In genomic region chr17:40346768-40347154, GRCh38 we compare ENCODE assay signal across 1 cellular context.
TF ChIP-seq lines count a peak whose summit lies in the region.

No MANE protein-coding gene starts in this region.

TF ChIP-seq in SK-N-SH treated with all-trans-retinoic acid at 6 μM for 48 hours, 23 proteins besides CTCF, POLR2A, EP300 and RAD21 (continued from another document):
- TF ChIP-seq TSHZ2 (CRISPR knock-in tag; IDR thresholded peaks at IDR 0.05): no peak
- TF ChIP-seq ZC3H10 (CRISPR knock-in tag; IDR thresholded peaks at IDR 0.05): no peak
- TF ChIP-seq ZNF8 (CRISPR knock-in tag; IDR thresholded peaks at IDR 0.05): no peak
- TF ChIP-seq ZFP3 (CRISPR knock-in tag; IDR thresholded peaks at IDR 0.05): no peak
